11 cellular contexts compared by ENCODE assay signal in the genomic region with DNA sequence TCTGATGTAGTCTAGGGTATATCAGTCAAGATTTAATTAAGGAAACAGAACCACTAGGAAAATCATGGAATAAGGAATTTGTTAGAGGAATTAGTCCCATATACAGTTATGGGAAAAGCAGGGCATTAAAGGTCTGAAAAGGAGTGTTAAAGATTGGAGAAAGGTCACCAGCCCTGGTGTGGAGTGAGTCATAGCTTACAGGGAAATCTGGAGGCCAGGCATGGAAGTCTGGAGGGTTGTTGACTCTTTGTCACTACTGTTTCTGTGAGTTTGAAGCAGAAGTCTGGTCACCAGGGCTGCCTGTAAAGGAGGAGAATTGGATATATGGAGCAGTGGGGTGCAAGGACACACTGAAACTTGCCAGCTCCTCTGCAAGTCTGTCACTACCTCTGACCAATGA. TPM values are rescaled to one million over a fixed set of nuclear protein-coding genes. Genes with fewer than 3 reads are reported as not detected.
A peak's percentile ranks its signal among the peaks of the same experiment; 100 is the strongest.
DNase-seq lines count a peak whose midpoint lies in the region; ATAC-seq and TF ChIP-seq lines count a peak whose summit lies in the region.
"Had no signal": no experiment of that assay in that cellular context is flagged by ENCODE, and none has a peak within 500 bp of the region (broad histone marks: within the 10 kb centered on the region; RNA-seq: fewer than 3 reads in every experiment).

No MANE protein-coding gene starts in this region.

- H3K27ac ChIP-seq in left ventricle myocardium inferior (replicated peaks) (no peak overlapping the region), VCaP (0 out of 2 replicates have a peak overlapping the region, but pooled peaks have one; percentile 11), stomach (peak overlapping the region; percentile 24 to 64 (median 29))
- H3K27ac ChIP-seq in CD4-positive, alpha-beta T cell (ENCODE audit: low read depth, low read length), result no peak overlapping the region

- POLR2A ChIA-PET in CD4-positive, alpha-beta T cell (lab: Charles Lee), result no interaction called here

- H3K4me3 ChIP-seq in left ventricle myocardium inferior (no peak overlapping the region), stomach (no peak overlapping the region)

- TF ChIP-seq CTCF in left ventricle myocardium inferior (IDR thresholded peaks at IDR 0.05; ENCODE audit: borderline replicate concordance) (no peak), VCaP (conservative IDR thresholded peaks at IDR 0.05) (no peak), stomach (IDR thresholded peaks at IDR 0.05) (no peak)
- no peak for TF ChIP-seq CTCF in CD4-positive, alpha-beta T cell (IDR thresholded peaks at IDR 0.05)

- H3K36me3 Mint-ChIP-seq in CD4-positive, alpha-beta T cell (ENCODE audit: low read depth), result peaks cover 92% of the 10 kb centered on the region

- H3K4me1 ChIP-seq in left ventricle myocardium inferior, result peaks cover 16% of the 10 kb centered on the region
- H3K4me1 ChIP-seq in stomach, result peaks cover 0 to 30% (median 22%) of the 10 kb centered on the region in 4 donors
- H3K4me1 ChIP-seq: BE2C had no signal

- peak; percentile 22 for ATAC-seq in Right ventricle myocardium superior (ENCODE audit: poor library complexity)
- no peak for ATAC-seq in GM19324 (IDR thresholded peaks at IDR 0.05; ENCODE audit: low FRiP score, unreplicated experiment)
- ATAC-seq in CD4-positive, alpha-beta T cell (ENCODE audit: poor library complexity), result no peak
- ATAC-seq in HG03565 (IDR thresholded peaks at IDR 0.05; ENCODE audit: unreplicated experiment), result no peak

- DNase-seq in Right ventricle myocardium superior, result no peak
- DNase-seq in left ventricle myocardium inferior, result no peak
- DNase-seq in iris pigment epithelial cell (ENCODE audit: low read depth), result peak; percentile 58
- DNase-seq in stomach, result peak; percentile 34
- no peak for DNase-seq in CD4-positive, alpha-beta T cell
- DNase-seq: activated CD4-positive, CD25-positive, alpha-beta regulatory T cell treated with anti-CD3 and anti-CD28 coated beads, Interleukin-2, amount 50 U/mL, for 72 hours; BE2C had no signal

- intact Hi-C loops in Right ventricle myocardium superior (cut with DNase I) (no loop called here), left ventricle myocardium inferior (cut with micrococcal nuclease) (no loop called here), stomach (cut with DNase I; ENCODE audit: low total_unique reads) (no loop called here)
- intact Hi-C loops in CD4-positive, alpha-beta T cell (cut with DNase I, micrococcal nuclease), result no loop called here

- no peak for TF ChIP-seq EP300 in stomach (IDR thresholded peaks at IDR 0.05)

- H3K4me3 Mint-ChIP-seq in CD4-positive, alpha-beta T cell, result no peak overlapping the region

- CTCF ChIA-PET in CD4-positive, alpha-beta T cell (lab: Charles Lee), result no interaction called here

- H3K9me3 Mint-ChIP-seq in CD4-positive, alpha-beta T cell, result no peaks in the 10 kb centered on the region
- H3K9me3 Mint-ChIP-seq: IgD-negative memory B cell had no signal

- H3K27me3 Mint-ChIP-seq in CD4-positive, alpha-beta T cell, result no peaks in the 10 kb centered on the region
- H3K27me3 Mint-ChIP-seq: IgD-negative memory B cell had no signal

- H3K27ac Mint-ChIP-seq in CD4-positive, alpha-beta T cell, result no peak overlapping the region

- H3K9me3 ChIP-seq in left ventricle myocardium inferior (replicated peaks) (no peaks in the 10 kb centered on the region), stomach (no peaks in the 10 kb centered on the region)
- H3K9me3 ChIP-seq in CD4-positive, alpha-beta T cell (ENCODE audit: control insufficient read depth, low read length), result no peaks in the 10 kb centered on the region
- H3K9me3 ChIP-seq: BE2C had no signal

- peaks cover 71% of the 10 kb centered on the region for H3K36me3 ChIP-seq in left ventricle myocardium inferior
- H3K36me3 ChIP-seq in stomach, result peaks cover 24 to 85% (median 77%) of the 10 kb centered on the region in 4 donors

- H3K4me1 Mint-ChIP-seq in CD4-positive, alpha-beta T cell (ENCODE audit: low read depth), result peaks cover 38% of the 10 kb centered on the region

- no peak for TF ChIP-seq POLR2A in stomach (IDR thresholded peaks at IDR 0.05)

- H3K27me3 ChIP-seq in left ventricle myocardium inferior (ENCODE audit: low read depth) (no peaks in the 10 kb centered on the region), stomach (no peaks in the 10 kb centered on the region)
- no peaks in the 10 kb centered on the region for H3K27me3 ChIP-seq in CD4-positive, alpha-beta T cell (ENCODE audit: control insufficient read depth, insufficient read depth, low read length)
- H3K27me3 ChIP-seq: BE2C had no signal

RNA-seq across cellular contexts. Expression of a gene that starts 28.6 kb away (rescaled TPM):
- 16.5 TPM for total RNA-seq in Right ventricle myocardium superior
- total RNA-seq in left ventricle myocardium inferior, result 20.0 TPM
- total RNA-seq in stomach, result 10 to 100 TPM in 3 of 5 donors, 1 to 10 TPM in 2; 4.9 to 29.2 (median 10.3) TPM
- polyA plus RNA-seq in stomach, result 1 to 10 TPM; 5.4 to 6.4 (median 6.4) TPM
- total RNA-seq in CD4-positive, alpha-beta T cell, result 10 to 100 TPM; 18.9 to 19.9 TPM

Comparison
In these comparisons a context has a peak if more than half of its experiments do, and no peak if none do; other contexts are left out.
1. DNase-seq: peak in iris pigment epithelial cell (single experiment) and stomach (single experiment); none in Right ventricle myocardium superior (single experiment), left ventricle myocardium inferior (single experiment) and CD4-positive, alpha-beta T cell (0 of 10).
2. H3K27ac ChIP-seq: peak in VCaP (single experiment) and stomach (5 of 5); none in left ventricle myocardium inferior (single experiment) and CD4-positive, alpha-beta T cell (single experiment).